Comparison of ENCODE assay signal across 15 cellular contexts in genomic region chr7:135634191-135634878, GRCh38. TPM values are rescaled to one million over a fixed set of nuclear protein-coding genes. Genes with fewer than 3 reads are reported as not detected.
DNase-seq lines count a peak whose midpoint lies in the region; TF ChIP-seq lines count a peak whose summit lies in the region.
"Had no signal": no experiment of that assay in that cellular context is flagged by ENCODE, and none has a peak within 500 bp of the region (broad histone marks: within the 10 kb centered on the region; RNA-seq: fewer than 3 reads in every experiment).

No MANE protein-coding gene starts in this region.

- H3K36me3 ChIP-seq in mammary epithelial cell (ENCODE audit: insufficient read depth, low read length) (peaks cover 35% of the 10 kb centered on the region), liver (ENCODE audit: control insufficient read depth in 4 of 4, insufficient read depth in 3 of 4, low read depth in 1 of 4, low read length in 3 of 4) (peaks cover 2 to 10% (median 5%) of the 10 kb centered on the region in 4 donors), HAP-1 (replicated peaks) (peaks cover 79% of the 10 kb centered on the region), BE2C (peaks cover 82% of the 10 kb centered on the region)

- no peak for TF ChIP-seq RAD21 in liver (IDR thresholded peaks at IDR 0.05)

- H3K4me3 ChIP-seq in mammary epithelial cell (replicated peaks in 1 of 3; ENCODE audit: insufficient read depth in 1 of 3, low read depth in 2 of 3, low read length in 3 of 3) (no peak overlapping the region), liver (ENCODE audit: low read depth in 1 of 3, low read length in 3 of 3) (no peak overlapping the region), HAP-1 (no peak overlapping the region), BE2C (ENCODE audit: low read depth, low read length) (no peak overlapping the region)

- H3K27me3 Mint-ChIP-seq in MCF 10A (ENCODE audit: insufficient read depth, unreplicated experiment) (no peaks in the 10 kb centered on the region), IgD-negative memory B cell (no peaks in the 10 kb centered on the region)
- H3K27me3 Mint-ChIP-seq: CD4-positive, alpha-beta memory T cell had no signal

- no peak overlapping the region for H3K4me2 ChIP-seq in mammary epithelial cell (ENCODE audit: insufficient read depth, low read depth, low read length)

- no peaks in the 10 kb centered on the region for H3K27me3 ChIP-seq in mammary epithelial cell (ENCODE audit: insufficient read depth, low read length)
- H3K27me3 ChIP-seq in liver (ENCODE audit: control insufficient read depth in 4 of 4, insufficient read depth in 4 of 4, low read length in 3 of 4): no peaks in the 10 kb centered on the region
- H3K27me3 ChIP-seq in HAP-1 (ENCODE audit: low read depth): no peaks in the 10 kb centered on the region
- no peaks in the 10 kb centered on the region for H3K27me3 ChIP-seq in BE2C

- H3K27ac ChIP-seq in mammary epithelial cell (ENCODE audit: insufficient read depth, low read depth, low read length) (no peak overlapping the region), liver (ENCODE audit: low read depth in 1 of 2, low read length in 2 of 2) (peak overlapping the region in 1 of 2 donors; percentile 38)
- H3K27ac ChIP-seq: HL-60 had no signal

- WGBS in mammary epithelial cell (ENCODE audit: low coverage, missing lambda C conversion rate): 97% methylated on average over 7 of the region's 7 CpGs
- 54% methylated on average over 7 of the region's 7 CpGs for WGBS in liver

- H3K36me3 Mint-ChIP-seq in MCF 10A (ENCODE audit: insufficient read depth, unreplicated experiment): peaks cover 41% of the 10 kb centered on the region
- peaks cover 10% of the 10 kb centered on the region for H3K36me3 Mint-ChIP-seq in IgD-negative memory B cell

- TF ChIP-seq CTCF in MCF 10A (IDR thresholded peaks at IDR 0.05; ENCODE audit: unreplicated experiment): no peak
- no peak for TF ChIP-seq CTCF in mammary epithelial cell (conservative IDR thresholded peaks at IDR 0.05 in 1 of 2, IDR thresholded peaks at IDR 0.05 in 1 of 2; ENCODE audit: extremely low read depth in 1 of 2, insufficient read depth in 1 of 2, low read depth in 1 of 2, low read length in 2 of 2)
- TF ChIP-seq CTCF in liver (IDR thresholded peaks at IDR 0.05; ENCODE audit: low read depth, low read length, missing input control): no peak
- TF ChIP-seq CTCF in BE2C (IDR thresholded peaks at IDR 0.05; ENCODE audit: low read depth, low read length): no peak

- no peak for DNase-seq in MCF 10A (ENCODE audit: unreplicated experiment)
- no peak for DNase-seq in mammary epithelial cell
- no peak for DNase-seq in HAP-1 (ENCODE audit: low spot score in 2 of 2)
- no peak for DNase-seq in activated CD8-positive, alpha-beta memory T cell treated with anti-CD3 and anti-CD28 coated beads for 24 hours
- DNase-seq in BE2C: no peak
- DNase-seq: ACHN; C1 segment of cervical spinal cord; CD4-positive, alpha-beta memory T cell; COR-L47; DMS153; DMS79 treated with DMSO at 0.1 percent for 48 hours; EL had no signal

- H2AFZ ChIP-seq in mammary epithelial cell (ENCODE audit: low read depth, low read length): no peak overlapping the region

- BruUV-seq in MCF 10A (replicated peaks; lab: Mats Ljungman, UMichigan) (no TSS peak), mammary epithelial cell (replicated peaks; lab: Mats Ljungman, UMichigan) (no TSS peak)

- in situ Hi-C loops in mammary epithelial cell (cut with MboI; ENCODE audit: low sequenced_read_pairs in 2 of 2): no loop called here
- in situ Hi-C loops in HAP-1 (cut with MboI; ENCODE audit: low sequenced_read_pairs): loop anchor here (5.0 kb wide), 1 partner anchor 52 kb away; no protein-coding TSS in a partner anchor

- POLR2A ChIA-PET in MCF 10A (lab: Yijun Ruan, JAX): no interaction called here

- H3K4me3 Mint-ChIP-seq in MCF 10A (ENCODE audit: unreplicated experiment) (no peak overlapping the region), IgD-negative memory B cell (no peak overlapping the region)
- H3K4me3 Mint-ChIP-seq: CD4-positive, alpha-beta memory T cell had no signal

- dilution Hi-C loops in mammary epithelial cell (cut with HindIII; ENCODE audit: low sequenced_read_pairs): no loop called here

- H3K4me1 ChIP-seq in mammary epithelial cell (ENCODE audit: insufficient read depth, low read length) (no peaks in the 10 kb centered on the region), liver (ENCODE audit: control insufficient read depth in 4 of 4, insufficient read depth in 4 of 4, low read length in 3 of 4) (peaks cover 1 to 10% (median 4%) of the 10 kb centered on the region in 4 donors), HAP-1 (no peaks in the 10 kb centered on the region), BE2C (no peaks in the 10 kb centered on the region)

- H3K79me2 ChIP-seq in mammary epithelial cell (ENCODE audit: insufficient read depth, low read length): no peaks in the 10 kb centered on the region

- H3K27ac Mint-ChIP-seq in MCF 10A (ENCODE audit: low read depth, unreplicated experiment): peak overlapping the region; percentile 4
- peak overlapping the region in 2 of 3 donors; percentile 32 to 79 for H3K27ac Mint-ChIP-seq in IgD-negative memory B cell

- CTCF ChIA-PET in MCF 10A (lab: Yijun Ruan, JAX) (interaction anchor here (1.1 kb wide), 1 partner anchor 10 kb away, joined by 3 read pairs; no protein-coding TSS in a partner anchor), mammary epithelial cell (lab: Charles Lee; ENCODE audit: low non-redundant PET) (interaction anchor here (0.7 kb wide), 1 partner anchor 13 kb away, joined by 3 read pairs; no protein-coding TSS in a partner anchor)

- H3K9me3 Mint-ChIP-seq in MCF 10A (ENCODE audit: unreplicated experiment) (no peaks in the 10 kb centered on the region), IgD-negative memory B cell (no peaks in the 10 kb centered on the region)

- intact Hi-C loops in MCF 10A (cut with micrococcal nuclease): no loop called here
- intact Hi-C loops in mammary epithelial cell (cut with micrococcal nuclease): no loop called here

- H3K4me1 Mint-ChIP-seq in MCF 10A (ENCODE audit: insufficient read depth, unreplicated experiment) (no peaks in the 10 kb centered on the region), IgD-negative memory B cell (peaks cover 0 to 2% (median 0%) of the 10 kb centered on the region in 3 donors)

- no peak overlapping the region for H3K9ac ChIP-seq in mammary epithelial cell (ENCODE audit: insufficient read depth, low read length)
- H3K9ac ChIP-seq in liver (ENCODE audit: low read depth in 1 of 2, low read length in 2 of 2): no peak overlapping the region

- H3K9me3 ChIP-seq in mammary epithelial cell (replicated peaks; ENCODE audit: insufficient read depth, low read length) (no peaks in the 10 kb centered on the region), liver (ENCODE audit: control insufficient read depth in 4 of 4, low read length in 3 of 4) (no peaks in the 10 kb centered on the region), HAP-1 (no peaks in the 10 kb centered on the region), BE2C (no peaks in the 10 kb centered on the region)

- H4K20me1 ChIP-seq in mammary epithelial cell (ENCODE audit: insufficient read depth, low read length): no peaks in the 10 kb centered on the region

TF ChIP-seq in liver, 16 proteins besides CTCF, POLR2A, EP300 and RAD21 (continues in another document):
- TF ChIP-seq REST (IDR thresholded peaks at IDR 0.05) (peak; percentile 25), HNF4A (conservative IDR thresholded peaks at IDR 0.05) (peak; percentile 99), FOXA2 (IDR thresholded peaks at IDR 0.05) (no peak), TAF1 (conservative IDR thresholded peaks at IDR 0.05) (no peak), JUND (IDR thresholded peaks at IDR 0.05) (no peak), MAX (IDR thresholded peaks at IDR 0.05) (no peak), SP1 (IDR thresholded peaks at IDR 0.05) (peak; percentile 85), HNF4G (IDR thresholded peaks at IDR 0.05) (peak; percentile 92), FOXA1 (IDR thresholded peaks at IDR 0.05) (no peak), ATF3 (IDR thresholded peaks at IDR 0.05) (no peak), GABPA (IDR thresholded peaks at IDR 0.05 in 1 of 2, conservative IDR thresholded peaks at IDR 0.05 in 1 of 2) (no peak), NR2F2 (IDR thresholded peaks at IDR 0.05) (no peak)

RNA-seq across cellular contexts. Expression of gene STMP1, which starts 28.0 kb away (rescaled TPM):
- total RNA-seq in MCF 10A (2022) (33.6 and 37.0 TPM in 2 replicates), mammary epithelial cell (10 to 100 TPM; 19.5 to 39.3 TPM), liver (10 to 100 TPM in 1 of 2 donors, 1 to 10 TPM in 1; 6.8 to 16.6 TPM)
- polyA plus RNA-seq in mammary epithelial cell (16.7 TPM), IgD-negative memory B cell (43.7 TPM), liver (10 to 100 TPM; 11.1 to 30.7 TPM)
- polyA minus RNA-seq in mammary epithelial cell: 33.8 TPM
- 63.2 TPM for polyA plus RNA-seq in BE2C (2012; ENCODE audit: insufficient read depth, insufficient read length, low read depth)
